ENCODE assay signal across 15 cellular contexts in genomic region chr9:85224729-85225128, GRCh38.
DNase-seq lines count a peak whose midpoint lies in the region; ATAC-seq and TF ChIP-seq lines count a peak whose summit lies in the region.
"Had no signal": no experiment of that assay in that cellular context is flagged by ENCODE, and none has a peak within 500 bp of the region (broad histone marks: within the 10 kb centered on the region; RNA-seq: fewer than 3 reads in every experiment).

No MANE protein-coding gene starts in this region.

- no peaks in the 10 kb centered on the region for H3K27me3 Mint-ChIP-seq in progenitor cell of endocrine pancreas
- H3K27me3 Mint-ChIP-seq: activated naive CD8-positive, alpha-beta T cell treated with anti-CD3 and anti-CD28 coated beads, Interleukin-2, amount 10 ng/mL, durations not matched to agents 7 days and 5 days had no signal

- H2AFZ ChIP-seq in PC-3 (ENCODE audit: low read length) = no peak overlapping the region

- H3K36me3 Mint-ChIP-seq in progenitor cell of endocrine pancreas (ENCODE audit: insufficient read depth) = no peaks in the 10 kb centered on the region
- H3K36me3 Mint-ChIP-seq: activated naive CD8-positive, alpha-beta T cell treated with anti-CD3 and anti-CD28 coated beads, Interleukin-2, amount 10 ng/mL, durations not matched to agents 7 days and 5 days; WTC11 had no signal

- intact Hi-C loops in PC-3 (cut with micrococcal nuclease) = no loop called here

- H3K27me3 ChIP-seq in PC-3 (ENCODE audit: low read length) = no peaks in the 10 kb centered on the region

- H3K4me2 ChIP-seq in PC-3 (ENCODE audit: low read length) = no peak overlapping the region
- H3K4me2 ChIP-seq: KMS-11 had no signal

- no peak overlapping the region for H3K9ac ChIP-seq in PC-3 (ENCODE audit: low read length)
- H3K9ac ChIP-seq: KMS-11 had no signal

- CTCF ChIA-PET in PC-3 (lab: Charles Lee) = no interaction called here

- H3K36me3 ChIP-seq in PC-3 (ENCODE audit: low read depth, low read length) = no peaks in the 10 kb centered on the region

- H4K20me1 ChIP-seq in PC-3 (ENCODE audit: low read length) = no peaks in the 10 kb centered on the region

- DNase-seq in AG20443 (ENCODE audit: low spot score) = peak; percentile 80
- peak; percentile 33 for DNase-seq in PC-3
- DNase-seq in epithelial cell of prostate (ENCODE audit: low read depth, low spot score) = peak; percentile 49
- DNase-seq in progenitor cell of endocrine pancreas (ENCODE audit: low spot score, unreplicated experiment) = no peak
- no peak for DNase-seq in activated T-cell treated with anti-CD3 and anti-CD28 coated beads for 4 hours
- no peak for DNase-seq in SHP77 treated with DMSO at 0.1 percent for 48 hours (lab: John Stamatoyannopoulos, UW)
- DNase-seq: activated naive CD8-positive, alpha-beta T cell treated with anti-CD3 and anti-CD28 coated beads, Interleukin-2, amount 10 ng/mL, durations not matched to agents 7 days and 5 days; NCI-H1694 treated with DMSO at 0.1 percent for 48 hours; NCI-H82 had no signal

- no peak overlapping the region for H3K27ac ChIP-seq in PC-3 (ENCODE audit: low read length)
- peak overlapping the region; percentile 49 for H3K27ac ChIP-seq in epithelial cell of prostate
- H3K27ac ChIP-seq: C4-2B, KMS-11, SK-N-MC had no signal

- no peak overlapping the region for H3K4me3 ChIP-seq in PC-3 (ENCODE audit: low read length)
- H3K4me3 ChIP-seq: SK-N-MC had no signal

- TF ChIP-seq CTCF in PC-3 (conservative IDR thresholded peaks at IDR 0.05; ENCODE audit: low read depth, low read length) (no peak), progenitor cell of endocrine pancreas (IDR thresholded peaks at IDR 0.05; ENCODE audit: unreplicated experiment) (no peak)

- peak overlapping the region; percentile 10 for H3K27ac Mint-ChIP-seq in progenitor cell of endocrine pancreas
- H3K27ac Mint-ChIP-seq: activated naive CD8-positive, alpha-beta T cell treated with anti-CD3 and anti-CD28 coated beads, Interleukin-2, amount 10 ng/mL, durations not matched to agents 7 days and 5 days; WTC11 had no signal

- peaks cover 11% of the 10 kb centered on the region for H3K4me1 Mint-ChIP-seq in progenitor cell of endocrine pancreas (ENCODE audit: low read depth)
- H3K4me1 Mint-ChIP-seq: activated naive CD8-positive, alpha-beta T cell treated with anti-CD3 and anti-CD28 coated beads, Interleukin-2, amount 10 ng/mL, durations not matched to agents 7 days and 5 days had no signal

- no peaks in the 10 kb centered on the region for H3K4me1 ChIP-seq in PC-3 (ENCODE audit: insufficient read depth, low read length)

- H3K9me3 Mint-ChIP-seq in progenitor cell of endocrine pancreas (ENCODE audit: low read depth) = no peaks in the 10 kb centered on the region
- H3K9me3 Mint-ChIP-seq: activated naive CD8-positive, alpha-beta T cell treated with anti-CD3 and anti-CD28 coated beads, Interleukin-2, amount 10 ng/mL, durations not matched to agents 7 days and 5 days; WTC11 had no signal

- H3K9me3 ChIP-seq in PC-3 (ENCODE audit: low read length) = no peaks in the 10 kb centered on the region

- no TSS peak for BruUV-seq in PC-3 (replicated peaks; lab: Mats Ljungman, UMichigan)

- no peaks in the 10 kb centered on the region for H3K79me2 ChIP-seq in PC-3 (ENCODE audit: low read length)

- ATAC-seq in PC-3 = no peak
- no peak for ATAC-seq in HG03571 (IDR thresholded peaks at IDR 0.05; ENCODE audit: unreplicated experiment)
- no peak for ATAC-seq in GM19328 (IDR thresholded peaks at IDR 0.05; ENCODE audit: unreplicated experiment)
- ATAC-seq: WTC11 had no signal

- POLR2A ChIA-PET in PC-3 (lab: Charles Lee; ENCODE audit: unreplicated experiment) = no interaction called here

- H3K4me3 Mint-ChIP-seq in progenitor cell of endocrine pancreas (ENCODE audit: low read depth) = no peak overlapping the region
- H3K4me3 Mint-ChIP-seq: activated naive CD8-positive, alpha-beta T cell treated with anti-CD3 and anti-CD28 coated beads, Interleukin-2, amount 10 ng/mL, durations not matched to agents 7 days and 5 days; WTC11 had no signal

- H3F3A ChIP-seq in PC-3 (ENCODE audit: low read length, unreplicated experiment) = no peaks in the 10 kb centered on the region

- no peaks in the 10 kb centered on the region for H3K9me2 ChIP-seq in PC-3 (replicated peaks; ENCODE audit: low read length)

Comparison
In these comparisons a context has a peak if more than half of its experiments do, and no peak if none do; other contexts are left out.
1. DNase-seq: peak in AG20443 (single experiment), PC-3 (single experiment) and epithelial cell of prostate (single experiment); none in progenitor cell of endocrine pancreas (single experiment), activated T-cell treated with anti-CD3 and anti-CD28 coated beads for 4 hours (single experiment) and SHP77 treated with DMSO at 0.1 percent for 48 hours (single experiment).